ENCODE assay signal across 27 cellular contexts in genomic region chr16:55941552-55941951, GRCh38.
"Had no signal": no experiment of that assay in that cellular context is flagged by ENCODE, and none has a peak within 500 bp of the region (broad histone marks: within the 10 kb centered on the region; RNA-seq: fewer than 3 reads in every experiment).

No MANE protein-coding gene starts in this region.

- H3K9me3 ChIP-seq: colonic mucosa, esophagus squamous epithelium, gastrocnemius medialis had no signal

- FAIRE-seq: endometrium, endothelial cell of umbilical vein had no signal

- DNase-seq: colonic mucosa; cortex of kidney; dermis blood vessel endothelial cell; dorsolateral prefrontal cortex; effector CD4-positive, alpha-beta T cell; effector CD8-positive, alpha-beta T cell; effector memory CD4-positive, alpha-beta T cell; effector memory CD8-positive, alpha-beta T cell; endodermal cell; erythroblast; esophagus squamous epithelium; foreskin fibroblast; foreskin keratinocyte; foreskin melanocyte; gastrocnemius medialis; glutamatergic neuron; head of caudate nucleus; heart left ventricle; heart right ventricle had no signal

- H3K4me1 ChIP-seq: colonic mucosa, foreskin keratinocyte had no signal

- H3K79me2 ChIP-seq: hepatocyte had no signal

- H3K36me3 ChIP-seq: colonic mucosa, esophagus muscularis mucosa, esophagus squamous epithelium, gastrocnemius medialis, gastroesophageal sphincter, heart left ventricle, heart right ventricle had no signal

- H3K27me3 ChIP-seq: colonic mucosa, dorsolateral prefrontal cortex had no signal

- H3K27ac ChIP-seq: colonic mucosa, coronary artery, dorsolateral prefrontal cortex, epithelial cell of prostate, esophagus muscularis mucosa, esophagus squamous epithelium, foreskin keratinocyte, gastrocnemius medialis, gastroesophageal sphincter, heart left ventricle, heart right ventricle, hepatocyte had no signal

- H3K4me2 ChIP-seq: hepatocyte had no signal

- H2AFZ ChIP-seq: hepatocyte had no signal

- ATAC-seq: effector memory CD8-positive, alpha-beta T cell; esophagus mucosa; foreskin keratinocyte; gastrocnemius medialis; gastroesophageal sphincter; heart left ventricle; heart right ventricle had no signal

- H3K4me3 ChIP-seq: colonic mucosa, coronary artery, dorsolateral prefrontal cortex, esophagus muscularis mucosa, esophagus squamous epithelium, gastrocnemius medialis, gastroesophageal sphincter, heart left ventricle, heart right ventricle, hepatocyte had no signal
